In genomic region chr19:5154129-5154798, GRCh38 we compare ENCODE assay signal across 8 cellular contexts.
A peak's percentile ranks its signal among the peaks of the same experiment; 100 is the strongest.
DNase-seq lines count a peak whose midpoint lies in the region; ATAC-seq and TF ChIP-seq lines count a peak whose summit lies in the region.

No MANE protein-coding gene starts in this region.

- peak; percentile 84 for ATAC-seq in activated CD4-positive, alpha-beta T cell treated with anti-CD3 and anti-CD28 coated beads for 36 hours
- peak; percentile 50 for ATAC-seq in sciatic nerve
- no peak for ATAC-seq in GM21447 (IDR thresholded peaks at IDR 0.05; ENCODE audit: unreplicated experiment)

- H3K27ac Mint-ChIP-seq in activated CD4-positive, alpha-beta T cell treated with anti-CD3 and anti-CD28 coated beads for 36 hours = peak overlapping the region; percentile 47

- no peak overlapping the region for H3K4me3 Mint-ChIP-seq in activated CD4-positive, alpha-beta T cell treated with anti-CD3 and anti-CD28 coated beads for 36 hours

- CTCF ChIA-PET in activated CD4-positive, alpha-beta T cell treated with anti-CD3 and anti-CD28 coated beads for 36 hours (lab: Charles Lee) = interaction anchor here (0.7 kb wide), 1 partner anchor 108 kb away, joined by 3 read pairs; no protein-coding TSS in a partner anchor

- H3K4me1 ChIP-seq in esophagus muscularis mucosa = no peaks in the 10 kb centered on the region

- TF ChIP-seq POLR2A in esophagus muscularis mucosa (IDR thresholded peaks at IDR 0.05; ENCODE audit: low read depth) = no peak

- peak in 2 of 3 experiments; percentile 7 to 46 for TF ChIP-seq CTCF in esophagus muscularis mucosa (IDR thresholded peaks at IDR 0.05)

- H3K36me3 Mint-ChIP-seq in activated CD4-positive, alpha-beta T cell treated with anti-CD3 and anti-CD28 coated beads for 36 hours (ENCODE audit: low read depth) = peaks cover 2% of the 10 kb centered on the region

- peaks cover 11% of the 10 kb centered on the region for H3K9me3 Mint-ChIP-seq in activated CD4-positive, alpha-beta T cell treated with anti-CD3 and anti-CD28 coated beads for 36 hours (ENCODE audit: low read depth)

- H3K27ac ChIP-seq in esophagus muscularis mucosa (replicated peaks in 1 of 4) = no peak overlapping the region

- no peaks in the 10 kb centered on the region for H3K4me1 Mint-ChIP-seq in activated CD4-positive, alpha-beta T cell treated with anti-CD3 and anti-CD28 coated beads for 36 hours

- TF ChIP-seq EP300 in esophagus muscularis mucosa (IDR thresholded peaks at IDR 0.05) = no peak

- no peaks in the 10 kb centered on the region for H3K27me3 Mint-ChIP-seq in activated CD4-positive, alpha-beta T cell treated with anti-CD3 and anti-CD28 coated beads for 36 hours

- POLR2A ChIA-PET in activated CD4-positive, alpha-beta T cell treated with anti-CD3 and anti-CD28 coated beads for 36 hours (lab: Charles Lee) = no interaction called here

- peaks cover 0 to 14% (median 6%) of the 10 kb centered on the region in 4 donors for H3K9me3 ChIP-seq in esophagus muscularis mucosa

- WGBS in esophagus muscularis mucosa = 75% methylated on average over 15 of the region's 17 CpGs

- no peaks in the 10 kb centered on the region for H3K36me3 ChIP-seq in H7 (replicated peaks; ENCODE audit: control insufficient read depth, insufficient read depth, low read length)
- peaks cover 12 to 33% (median 30%) of the 10 kb centered on the region in 4 donors for H3K36me3 ChIP-seq in esophagus muscularis mucosa

- DNase-seq in AG08395 (ENCODE audit: low spot score) (peak; percentile 37), H7 (peak; percentile 96), esophagus muscularis mucosa (ENCODE audit: extremely low spot score) (no peak), sciatic nerve (ENCODE audit: low spot score) (no peak), medulla oblongata (ENCODE audit: extremely low spot score) (no peak), NCI-H226 (no peak)
- DNase-seq in activated CD4-positive, alpha-beta T cell treated with anti-CD3 and anti-CD28 coated beads for 36 hours = peak; percentile 72

- H3K27me3 ChIP-seq in H7 (ENCODE audit: control insufficient read depth, insufficient read depth, low read length) = no peaks in the 10 kb centered on the region
- no peaks in the 10 kb centered on the region for H3K27me3 ChIP-seq in esophagus muscularis mucosa

- no peak overlapping the region for H3K4me3 ChIP-seq in H7 (ENCODE audit: insufficient read depth, low read depth, low read length)
- H3K4me3 ChIP-seq in esophagus muscularis mucosa = no peak overlapping the region

- intact Hi-C loops in activated CD4-positive, alpha-beta T cell treated with anti-CD3 and anti-CD28 coated beads for 36 hours (cut with DNase I, micrococcal nuclease) = loop anchor here (1.0 to 5.0 kb wide), 2 partner anchors 102 to 106 kb away; no protein-coding TSS in a partner anchor
- intact Hi-C loops in esophagus muscularis mucosa (cut with DNase I) (no loop called here), sciatic nerve (cut with DNase I) (no loop called here)

Comparison
In these comparisons a context has a peak if more than half of its experiments do, and no peak if none do; other contexts are left out.
1. DNase-seq: peak in AG08395 (single experiment), H7 (single experiment) and activated CD4-positive, alpha-beta T cell treated with anti-CD3 and anti-CD28 coated beads for 36 hours (single experiment); none in esophagus muscularis mucosa (single experiment), sciatic nerve (single experiment), medulla oblongata (single experiment) and NCI-H226 (single experiment).
2. intact Hi-C loops: an anchor here in activated CD4-positive, alpha-beta T cell treated with anti-CD3 and anti-CD28 coated beads for 36 hours (1.0 to 5.0 kb wide); none called in esophagus muscularis mucosa and sciatic nerve.